13 cellular contexts compared by ENCODE assay signal in genomic region chr7:16651391-16652254, GRCh38. TPM values are rescaled to one million over a fixed set of nuclear protein-coding genes. Genes with fewer than 3 reads are reported as not detected.
DNase-seq lines count a peak whose midpoint lies in the region; ATAC-seq and TF ChIP-seq lines count a peak whose summit lies in the region.
"Had no signal": no experiment of that assay in that cellular context is flagged by ENCODE, and none has a peak within 500 bp of the region (broad histone marks: within the 10 kb centered on the region; RNA-seq: fewer than 3 reads in every experiment).

No MANE protein-coding gene starts in this region.

- peak overlapping the region in 1 of 7 donors; percentile 39 for H3K27ac Mint-ChIP-seq in CD4-positive, alpha-beta memory T cell

- H3K9ac ChIP-seq in fibroblast of lung (ENCODE audit: insufficient read depth, low read length) (no peak overlapping the region), SK-N-SH (no peak overlapping the region)

- no peak overlapping the region for H3K4me3 ChIP-seq in CD4-positive, alpha-beta memory T cell (ENCODE audit: low read length in 2 of 2)
- no peak overlapping the region for H3K4me3 ChIP-seq in fibroblast of lung (replicated peaks in 1 of 4; ENCODE audit: control extremely low read depth in 1 of 4, insufficient read depth in 1 of 4, low read depth in 3 of 4, low read length in 4 of 4)
- no peak overlapping the region for H3K4me3 ChIP-seq in right lobe of liver
- H3K4me3 ChIP-seq in osteoblast (ENCODE audit: insufficient read depth, low read length) = no peak overlapping the region
- no peak overlapping the region for H3K4me3 ChIP-seq in SK-N-SH (ENCODE audit: low read depth in 2 of 2, low read length in 1 of 2)
- H3K4me3 ChIP-seq: body of pancreas had no signal

- no peak for TF ChIP-seq POLR2A in right lobe of liver (IDR thresholded peaks at IDR 0.05)

- H3K9me3 ChIP-seq in CD4-positive, alpha-beta memory T cell (ENCODE audit: control insufficient read depth in 1 of 2, low read length in 2 of 2) = no peaks in the 10 kb centered on the region
- no peaks in the 10 kb centered on the region for H3K9me3 ChIP-seq in fibroblast of lung (ENCODE audit: control insufficient read depth, insufficient read depth, low read depth, low read length)
- H3K9me3 ChIP-seq in right lobe of liver = no peaks in the 10 kb centered on the region
- H3K9me3 ChIP-seq in osteoblast (ENCODE audit: low read depth, low read length) = no peaks in the 10 kb centered on the region
- no peaks in the 10 kb centered on the region for H3K9me3 ChIP-seq in SK-N-SH
- H3K9me3 ChIP-seq: body of pancreas had no signal

- H3K79me2 ChIP-seq in fibroblast of lung (ENCODE audit: control insufficient read depth, insufficient read depth, low read length) (peaks cover 68% of the 10 kb centered on the region), osteoblast (ENCODE audit: insufficient read depth, low read length) (peaks cover 98% of the 10 kb centered on the region), SK-N-SH (ENCODE audit: insufficient read depth) (peaks cover 97% of the 10 kb centered on the region)

- CTCF ChIA-PET in CD4-positive, alpha-beta memory T cell (lab: Charles Lee; ENCODE audit: partially characterized antibody) = no interaction called here
- CTCF ChIA-PET in SK-N-SH (lab: Yijun Ruan, JAX) = interaction anchor here (0.6 to 1.4 kb wide), 3 partner anchors 12 to 27 kb away, joined by 3 read pairs; no protein-coding TSS in a partner anchor

- peaks cover 4% of the 10 kb centered on the region in 2 donors for H3K36me3 Mint-ChIP-seq in CD4-positive, alpha-beta memory T cell

- H2AFZ ChIP-seq in fibroblast of lung (ENCODE audit: low read length) (no peak overlapping the region), osteoblast (ENCODE audit: low read length) (no peak overlapping the region), SK-N-SH (ENCODE audit: low read depth) (no peak overlapping the region)

- H3K4me3 Mint-ChIP-seq in CD4-positive, alpha-beta memory T cell = peak overlapping the region in 5 of 8 donors; percentile 22 to 67 (median 40)

- no peaks in the 10 kb centered on the region for H3K9me2 ChIP-seq in SK-N-SH

- no peaks in the 10 kb centered on the region for H3K36me3 ChIP-seq in CD4-positive, alpha-beta memory T cell (ENCODE audit: insufficient read depth, low read length)
- H3K36me3 ChIP-seq in fibroblast of lung (ENCODE audit: control insufficient read depth, insufficient read depth, low read length) (no peaks in the 10 kb centered on the region), right lobe of liver (no peaks in the 10 kb centered on the region), osteoblast (ENCODE audit: insufficient read depth, low read length) (no peaks in the 10 kb centered on the region), SK-N-SH (replicated peaks in 1 of 2; ENCODE audit: control insufficient read depth in 1 of 2, insufficient read depth in 2 of 2, low read length in 1 of 2) (peaks cover 0 to 4% of the 10 kb centered on the region in 2 experiments)

- no peak for DNase-seq in CD4-positive, alpha-beta memory T cell
- peak; percentile 65 for DNase-seq in NCI-H226
- peak; percentile 37 to 70 for DNase-seq in fibroblast of lung (ENCODE audit: low read depth in 2 of 2)
- DNase-seq in right lobe of liver = no peak
- DNase-seq in stimulated activated CD8-positive, alpha-beta memory T cell treated with anti-CD3 and anti-CD28 coated beads, Interleukin-4, amount 100 ng/mL, for 48 hours = no peak
- DNase-seq in osteoblast (ENCODE audit: insufficient read length, low spot score, missing footprints) = no peak
- DNase-seq in SK-N-SH = no peak
- DNase-seq: activated gamma-delta T cell, body of pancreas, cortex of kidney, GF-D8, NCI-H1694 treated with DMSO at 0.1 percent for 48 hours, retina had no signal

- H3K4me1 ChIP-seq in CD4-positive, alpha-beta memory T cell (ENCODE audit: insufficient read depth, low read length) = peaks cover 46% of the 10 kb centered on the region
- H3K4me1 ChIP-seq in fibroblast of lung (ENCODE audit: control insufficient read depth, extremely low read depth, insufficient read depth, low read length) (peaks cover 4% of the 10 kb centered on the region), right lobe of liver (no peaks in the 10 kb centered on the region), osteoblast (ENCODE audit: insufficient read depth, low read length) (peaks cover 31% of the 10 kb centered on the region), SK-N-SH (ENCODE audit: control insufficient read depth in 1 of 2, insufficient read depth in 2 of 2, low read depth in 1 of 2, low read length in 1 of 2) (peaks cover 17% of the 10 kb centered on the region in 2 experiments; a peak in 3 of 4 replicates)

- H3K9me3 Mint-ChIP-seq in CD4-positive, alpha-beta memory T cell = no peaks in the 10 kb centered on the region

- ATAC-seq in right lobe of liver = peak in 3 of 4 donors; percentile 14 to 38 (median 16)

- WGBS in right lobe of liver (ENCODE audit: insufficient coverage, low coverage, low lambda C conversion rate, missing lambda C conversion rate) = 61% methylated on average over 9 of the region's 9 CpGs
- 98% methylated on average over 9 of the region's 9 CpGs for WGBS in SK-N-SH (ENCODE audit: low lambda C conversion rate)

- H3K4me1 Mint-ChIP-seq in CD4-positive, alpha-beta memory T cell = peaks cover 44 to 63% (median 54%) of the 10 kb centered on the region in 4 donors

- H3K27me3 Mint-ChIP-seq in CD4-positive, alpha-beta memory T cell = no peaks in the 10 kb centered on the region

- no peak for TF ChIP-seq RAD21 in SK-N-SH (IDR thresholded peaks at IDR 0.05; ENCODE audit: low read length)

- TF ChIP-seq EP300 in SK-N-SH (IDR thresholded peaks at IDR 0.05; ENCODE audit: borderline replicate concordance in 1 of 2, low read depth in 1 of 2, low read length in 1 of 2) = no peak

- H4K20me1 ChIP-seq in fibroblast of lung (ENCODE audit: control insufficient read depth, extremely low read depth, insufficient read depth, low read length) (no peaks in the 10 kb centered on the region), osteoblast (ENCODE audit: insufficient read depth, low read length) (peaks cover 22% of the 10 kb centered on the region), SK-N-SH (ENCODE audit: insufficient read depth) (peaks cover 38% of the 10 kb centered on the region; the same call in 1 of the 2 replicates)

- TF ChIP-seq CTCF in fibroblast of lung (conservative IDR thresholded peaks at IDR 0.05 in 1 of 2, IDR thresholded peaks at IDR 0.05 in 1 of 2; ENCODE audit: low read depth in 1 of 2, low read length in 2 of 2) (no peak), right lobe of liver (IDR thresholded peaks at IDR 0.05) (no peak), osteoblast (IDR thresholded peaks at IDR 0.05; ENCODE audit: extremely low read depth, low read depth, low read length) (no peak), SK-N-SH (IDR thresholded peaks at IDR 0.05) (no peak)

- no peaks in the 10 kb centered on the region for H3K27me3 ChIP-seq in CD4-positive, alpha-beta memory T cell (ENCODE audit: insufficient read depth, low read length)
- H3K27me3 ChIP-seq in fibroblast of lung (ENCODE audit: control insufficient read depth, insufficient read depth, low read length) (no peaks in the 10 kb centered on the region), right lobe of liver (no peaks in the 10 kb centered on the region), osteoblast (ENCODE audit: insufficient read depth, low read length) (no peaks in the 10 kb centered on the region), SK-N-SH (ENCODE audit: insufficient read depth) (no peaks in the 10 kb centered on the region)
- H3K27me3 ChIP-seq: body of pancreas had no signal

- POLR2A ChIA-PET in CD4-positive, alpha-beta memory T cell (lab: Charles Lee; ENCODE audit: partially characterized antibody) = no interaction called here
- POLR2A ChIA-PET in SK-N-SH (lab: Yijun Ruan, JAX) = no interaction called here

- H3K27ac ChIP-seq in CD4-positive, alpha-beta memory T cell (ENCODE audit: low read depth, low read length) = no peak overlapping the region
- H3K27ac ChIP-seq in fibroblast of lung (ENCODE audit: insufficient read depth, low read length) (no peak overlapping the region), right lobe of liver (no peak overlapping the region), osteoblast (ENCODE audit: low read depth, low read length) (no peak overlapping the region), SK-N-SH (ENCODE audit: low read depth in 2 of 2, low read length in 1 of 2) (no peak overlapping the region)
- H3K27ac ChIP-seq: body of pancreas had no signal

- peaks cover 5% of the 10 kb centered on the region for H3F3A ChIP-seq in SK-N-SH (replicated peaks; ENCODE audit: insufficient read depth)

- intact Hi-C loops in CD4-positive, alpha-beta memory T cell (cut with micrococcal nuclease) = no loop called here
- intact Hi-C loops in right lobe of liver (cut with DNase I) = no loop called here

- H3K4me2 ChIP-seq in fibroblast of lung (ENCODE audit: extremely low read depth, insufficient read depth, low read length) = no peak overlapping the region
- no peak overlapping the region for H3K4me2 ChIP-seq in osteoblast (ENCODE audit: insufficient read depth, low read length)
- no peak overlapping the region for H3K4me2 ChIP-seq in SK-N-SH

TF ChIP-seq in SK-N-SH, 30 proteins besides CTCF, POLR2A, EP300 and RAD21 (continues in another document):
- TF ChIP-seq EZH2phosphoT487 (IDR thresholded peaks at IDR 0.05; ENCODE audit: borderline replicate concordance, low read depth) = no peak
- TF ChIP-seq FOXM1 (IDR thresholded peaks at IDR 0.05; ENCODE audit: low read depth) = no peak
- no peak for TF ChIP-seq RXRA (IDR thresholded peaks at IDR 0.05; ENCODE audit: borderline replicate concordance, low read depth)

RNA-seq across cellular contexts. Expression of gene BZW2, which starts 5.6 kb away (rescaled TPM):
- 10 to 100 TPM; 18.6 to 18.7 TPM for total RNA-seq in CD4-positive, alpha-beta memory T cell
- polyA plus RNA-seq in CD4-positive, alpha-beta memory T cell = 10 to 100 TPM; 48.4 to 58.7 TPM
- total RNA-seq in fibroblast of lung (39.3 and 43.3 TPM in 2 replicates), right lobe of liver (10 to 100 TPM in 5 of 6 experiments, 1 to 10 TPM in 1; 9.6 to 25.3 (median 12.1) TPM), osteoblast (45.4 and 52.8 TPM in 2 replicates)
- polyA plus RNA-seq in fibroblast of lung (88.8 and 95.5 TPM in 2 replicates), SK-N-SH (2012; rRNA removed) (60.4 and 71.9 TPM in 2 replicates)
- polyA plus RNA-seq in fibroblast of lung (2012) = 59.9 and 72.9 TPM in 2 replicates
- 30.0 and 40.3 TPM in 2 replicates for polyA minus RNA-seq in fibroblast of lung (ENCODE audit: low replicate concordance)
- 94.5 and 115 TPM in 2 replicates for polyA plus RNA-seq in SK-N-SH (2012; cell fraction: cytosol; rRNA removed)
- 43.2 and 51.1 TPM in 2 replicates for polyA plus RNA-seq in SK-N-SH (2012; cell fraction: nucleus; rRNA removed)

RNA-seq across cellular contexts. Expression of gene ANKMY2, which starts 6.1 kb away (rescaled TPM):
- total RNA-seq in CD4-positive, alpha-beta memory T cell = 10 to 100 TPM; 13.6 to 20.3 TPM
- 10 to 100 TPM; 14.9 to 21.4 TPM for polyA plus RNA-seq in CD4-positive, alpha-beta memory T cell
- total RNA-seq in fibroblast of lung (33.1 and 50.4 TPM in 2 replicates), right lobe of liver (1 to 10 TPM; 4.2 to 7.1 (median 4.7) TPM), osteoblast (26.8 and 28.0 TPM in 2 replicates)
- polyA plus RNA-seq in fibroblast of lung (23.9 and 34.3 TPM in 2 replicates), SK-N-SH (2012; rRNA removed) (15.8 and 22.4 TPM in 2 replicates)
- polyA plus RNA-seq in fibroblast of lung (2012) = 17.2 and 21.1 TPM in 2 replicates
- polyA minus RNA-seq in fibroblast of lung (ENCODE audit: low replicate concordance) = 5.8 and 6.6 TPM in 2 replicates
- 21.3 and 22.1 TPM in 2 replicates for polyA plus RNA-seq in SK-N-SH (2012; cell fraction: cytosol; rRNA removed)
- 11.9 and 25.6 TPM in 2 replicates for polyA plus RNA-seq in SK-N-SH (2012; cell fraction: nucleus; rRNA removed)

Comparison
In these comparisons a context has a peak if more than half of its experiments do, and no peak if none do; other contexts are left out.
1. DNase-seq: peak in NCI-H226 (single experiment) and fibroblast of lung (2 of 2); none in CD4-positive, alpha-beta memory T cell (0 of 5), right lobe of liver (0 of 3), stimulated activated CD8-positive, alpha-beta memory T cell treated with anti-CD3 and anti-CD28 coated beads, Interleukin-4, amount 100 ng/mL, for 48 hours (single experiment), osteoblast (single experiment) and SK-N-SH (single experiment).